ENCODE assay signal across 8 cellular contexts in genomic region chr17:16569358-16569712, GRCh38. TPM values are rescaled to one million over a fixed set of nuclear protein-coding genes. Genes with fewer than 3 reads are reported as not detected.
DNase-seq lines count a peak whose midpoint lies in the region; ATAC-seq lines count a peak whose summit lies in the region.

No MANE protein-coding gene starts in this region.

- ATAC-seq in activated CD8-positive, alpha-beta memory T cell treated with anti-CD3 and anti-CD28 coated beads, Interleukin-2, amount 10 ng/mL, durations not matched to agents 7 days and 5 days: no peak
- peak; percentile 18 for ATAC-seq in HG03442 (IDR thresholded peaks at IDR 0.05; ENCODE audit: unreplicated experiment)
- peak; percentile 68 to 73 for ATAC-seq in stimulated activated naive B cell treated with anti-CD40 and anti-IgM and Interleukin-4, amounts not matched to agents 10 μg/mL and 1 μg/mL and 100 μg/mL, for 72 hours (replicated peaks)

- CTCF ChIA-PET in activated CD8-positive, alpha-beta memory T cell treated with anti-CD3 and anti-CD28 coated beads, Interleukin-2, amount 10 ng/mL, durations not matched to agents 7 days and 5 days (lab: Charles Lee): interaction anchor here (1.0 to 1.6 kb wide), 4 partner anchors 15 to 41 kb away, joined by 3 to 13 read pairs (median 4); no protein-coding TSS in a partner anchor

- H3K27ac Mint-ChIP-seq in activated CD8-positive, alpha-beta memory T cell treated with anti-CD3 and anti-CD28 coated beads, Interleukin-2, amount 10 ng/mL, durations not matched to agents 7 days and 5 days: no peak overlapping the region
- no peak overlapping the region for H3K27ac Mint-ChIP-seq in dendritic cell treated with granulocyte-macrophage colony-stimulating factor and Interleukin-4, amounts not matched to agents 40 ng/mL and 50 ng/mL, for 4 days
- peak overlapping the region; percentile 99 for H3K27ac Mint-ChIP-seq in stimulated activated naive B cell treated with anti-CD40 and anti-IgM and Interleukin-4, amounts not matched to agents 10 μg/mL and 1 μg/mL and 100 μg/mL, for 72 hours

- no peaks in the 10 kb centered on the region for H3K9me3 Mint-ChIP-seq in activated CD8-positive, alpha-beta memory T cell treated with anti-CD3 and anti-CD28 coated beads, Interleukin-2, amount 10 ng/mL, durations not matched to agents 7 days and 5 days (ENCODE audit: low read depth)
- H3K9me3 Mint-ChIP-seq in dendritic cell treated with granulocyte-macrophage colony-stimulating factor and Interleukin-4, amounts not matched to agents 40 ng/mL and 50 ng/mL, for 4 days: no peaks in the 10 kb centered on the region
- H3K9me3 Mint-ChIP-seq in stimulated activated naive B cell treated with anti-CD40 and anti-IgM and Interleukin-4, amounts not matched to agents 10 μg/mL and 1 μg/mL and 100 μg/mL, for 72 hours: no peaks in the 10 kb centered on the region

- DNase-seq in activated CD8-positive, alpha-beta memory T cell treated with anti-CD3 and anti-CD28 coated beads, Interleukin-2, amount 10 ng/mL, durations not matched to agents 7 days and 5 days: no peak
- DNase-seq in activated CD8-positive, alpha-beta memory T cell treated with anti-CD3 and anti-CD28 coated beads, Interleukin-2, amount 50 U/mL, for 4 hours: no peak
- no peak for DNase-seq in stimulated activated naive B cell treated with anti-CD40 and anti-IgM and Interleukin-4, amounts not matched to agents 10 μg/mL and 1 μg/mL and 100 μg/mL, for 72 hours
- DNase-seq in COR-L47 (lab: John Stamatoyannopoulos, UW) (no peak), C1 segment of cervical spinal cord (lab: John Stamatoyannopoulos, UW) (no peak), activated gamma-delta T cell (lab: John Stamatoyannopoulos, UW) (no peak)

- H3K4me3 Mint-ChIP-seq in activated CD8-positive, alpha-beta memory T cell treated with anti-CD3 and anti-CD28 coated beads, Interleukin-2, amount 10 ng/mL, durations not matched to agents 7 days and 5 days: peak overlapping the region; percentile 73
- H3K4me3 Mint-ChIP-seq in dendritic cell treated with granulocyte-macrophage colony-stimulating factor and Interleukin-4, amounts not matched to agents 40 ng/mL and 50 ng/mL, for 4 days: peak overlapping the region; percentile 79
- peak overlapping the region; percentile 94 to 97 for H3K4me3 Mint-ChIP-seq in stimulated activated naive B cell treated with anti-CD40 and anti-IgM and Interleukin-4, amounts not matched to agents 10 μg/mL and 1 μg/mL and 100 μg/mL, for 72 hours

- H3K27me3 Mint-ChIP-seq in activated CD8-positive, alpha-beta memory T cell treated with anti-CD3 and anti-CD28 coated beads, Interleukin-2, amount 10 ng/mL, durations not matched to agents 7 days and 5 days: no peaks in the 10 kb centered on the region
- peaks cover 37% of the 10 kb centered on the region for H3K27me3 Mint-ChIP-seq in dendritic cell treated with granulocyte-macrophage colony-stimulating factor and Interleukin-4, amounts not matched to agents 40 ng/mL and 50 ng/mL, for 4 days
- peaks cover 5 to 6% of the 10 kb centered on the region in 2 donors for H3K27me3 Mint-ChIP-seq in stimulated activated naive B cell treated with anti-CD40 and anti-IgM and Interleukin-4, amounts not matched to agents 10 μg/mL and 1 μg/mL and 100 μg/mL, for 72 hours

- H3K36me3 Mint-ChIP-seq in activated CD8-positive, alpha-beta memory T cell treated with anti-CD3 and anti-CD28 coated beads, Interleukin-2, amount 10 ng/mL, durations not matched to agents 7 days and 5 days: peaks cover 6% of the 10 kb centered on the region
- no peaks in the 10 kb centered on the region for H3K36me3 Mint-ChIP-seq in dendritic cell treated with granulocyte-macrophage colony-stimulating factor and Interleukin-4, amounts not matched to agents 40 ng/mL and 50 ng/mL, for 4 days (ENCODE audit: low read depth)
- H3K36me3 Mint-ChIP-seq in stimulated activated naive B cell treated with anti-CD40 and anti-IgM and Interleukin-4, amounts not matched to agents 10 μg/mL and 1 μg/mL and 100 μg/mL, for 72 hours: peaks cover 11 to 12% of the 10 kb centered on the region in 2 donors

- intact Hi-C loops in dendritic cell treated with granulocyte-macrophage colony-stimulating factor and Interleukin-4, amounts not matched to agents 40 ng/mL and 50 ng/mL, for 4 days (cut with micrococcal nuclease): loop anchor here (1.0 kb wide), 1 partner anchor 15 kb away; no protein-coding TSS in a partner anchor

- H3K4me1 Mint-ChIP-seq in activated CD8-positive, alpha-beta memory T cell treated with anti-CD3 and anti-CD28 coated beads, Interleukin-2, amount 10 ng/mL, durations not matched to agents 7 days and 5 days: peaks cover 13% of the 10 kb centered on the region
- H3K4me1 Mint-ChIP-seq in dendritic cell treated with granulocyte-macrophage colony-stimulating factor and Interleukin-4, amounts not matched to agents 40 ng/mL and 50 ng/mL, for 4 days (ENCODE audit: low read depth): peaks cover 18% of the 10 kb centered on the region
- peaks cover 14 to 28% of the 10 kb centered on the region in 2 donors for H3K4me1 Mint-ChIP-seq in stimulated activated naive B cell treated with anti-CD40 and anti-IgM and Interleukin-4, amounts not matched to agents 10 μg/mL and 1 μg/mL and 100 μg/mL, for 72 hours

RNA-seq across cellular contexts. Expression of gene ZNF287, which starts 0.3 kb away (rescaled TPM):
- total RNA-seq in activated CD8-positive, alpha-beta memory T cell treated with anti-CD3 and anti-CD28 coated beads, Interleukin-2, amount 10 ng/mL, durations not matched to agents 7 days and 5 days: 1 to 10 TPM; 4.8 to 7.9 TPM
